8 cellular contexts compared by ENCODE assay signal in the genomic region with DNA sequence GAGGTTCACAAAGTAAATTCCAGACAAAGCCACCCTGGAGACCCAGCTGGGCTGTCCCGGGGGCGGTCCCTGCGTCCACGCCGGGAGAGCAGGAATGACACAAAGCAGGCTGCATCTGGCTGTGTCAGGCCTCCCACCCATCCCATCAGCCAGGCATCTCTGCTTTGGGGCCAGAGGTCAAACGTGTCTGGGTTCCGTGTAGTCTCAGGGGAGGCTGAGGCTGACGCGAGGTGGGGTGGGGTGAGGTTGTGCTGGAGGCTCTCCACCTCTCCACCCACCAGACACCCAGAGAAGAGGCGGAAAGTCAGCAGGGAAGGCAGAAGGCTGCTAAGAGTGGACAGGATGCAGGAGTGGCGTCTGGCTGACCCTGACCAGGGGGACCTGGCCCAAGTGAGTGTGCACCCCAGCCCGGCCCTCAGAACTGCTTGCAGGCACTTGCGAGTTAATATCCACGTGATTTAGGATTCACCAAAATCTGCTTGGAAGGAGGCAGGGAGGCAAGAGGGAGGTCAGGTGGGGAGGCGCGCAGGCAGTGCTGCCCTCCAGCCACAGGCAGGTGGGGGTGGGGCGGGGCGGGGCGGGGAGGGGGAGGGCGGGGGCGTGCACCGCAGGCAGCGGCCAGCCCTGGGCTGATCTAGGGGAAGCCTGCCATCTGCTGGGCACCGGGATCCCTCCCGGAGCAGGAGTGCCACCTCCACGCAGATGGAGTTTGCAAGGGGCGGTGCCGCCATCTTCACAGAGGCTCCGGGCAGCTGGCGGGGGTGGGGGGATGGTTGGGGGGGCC. TPM values are rescaled to one million over a fixed set of nuclear protein-coding genes. Genes with fewer than 3 reads are reported as not detected.
DNase-seq lines count a peak whose midpoint lies in the region; ATAC-seq, FAIRE-seq and TF ChIP-seq lines count a peak whose summit lies in the region.

No MANE protein-coding gene starts in this region.

- peak; percentile 38 for FAIRE-seq in endothelial cell of umbilical vein (lab: Jason Lieb, UNC)

- no TSS peak for BruUV-seq in endothelial cell of umbilical vein (replicated peaks; lab: Mats Ljungman, UMichigan)

- peaks cover 0 to 38% (median 13%) of the 10 kb centered on the region in 11 experiments; a peak in 14 of 22 replicates for H4K20me1 ChIP-seq in BLaER1 treated with 17β-estradiol and CSF1 and Interleukin-3, amounts not matched to agents 10 nM and 100 nM
- no peaks in the 10 kb centered on the region for H4K20me1 ChIP-seq in endothelial cell of umbilical vein (replicated peaks; ENCODE audit: control insufficient read depth, extremely low read depth, insufficient read depth, low read length)

- TF ChIP-seq POLR2A in endothelial cell of umbilical vein (IDR thresholded peaks at IDR 0.05; ENCODE audit: low read depth, low read length), result no peak

- H3K9me3 ChIP-seq in BLaER1 treated with 17β-estradiol and CSF1 and Interleukin-3, amounts not matched to agents 10 nM and 100 nM (replicated peaks in 1 of 11), result no peaks in the 10 kb centered on the region
- H3K9me3 ChIP-seq in HUES48 (ENCODE audit: control insufficient read depth, insufficient read depth, low read length) (no peaks in the 10 kb centered on the region), endothelial cell of umbilical vein (replicated peaks; ENCODE audit: control insufficient read depth, insufficient read depth, low read length) (no peaks in the 10 kb centered on the region), mucosa of descending colon (no peaks in the 10 kb centered on the region)

- POLR2A ChIA-PET in endothelial cell of umbilical vein (lab: Charles Lee), result no interaction called here

- H3K9ac ChIP-seq in BLaER1 treated with 17β-estradiol and CSF1 and Interleukin-3, amounts not matched to agents 10 nM and 100 nM, result peak overlapping the region in 10 of 11 experiments; percentile 44 to 85 (median 80); a peak in 16 of 22 replicates
- H3K9ac ChIP-seq in HUES48 (ENCODE audit: low read depth, low read length) (no peak overlapping the region), endothelial cell of umbilical vein (replicated peaks; ENCODE audit: extremely low read depth, insufficient read depth, low read length) (no peak overlapping the region)

- DNase-seq in NOMO-1 treated with DMSO at 0.1 percent for 48 hours (lab: John Stamatoyannopoulos, UW; ENCODE audit: unreplicated experiment), result peak; percentile 72
- peak; percentile 44 for DNase-seq in activated CD8-positive, alpha-beta memory T cell treated with anti-CD3 and anti-CD28 coated beads, Interleukin-2, amount 50 U/mL, for 24 hours (ENCODE audit: extremely low read depth)
- DNase-seq in endothelial cell of umbilical vein (ENCODE audit: low read depth, low spot score), result peak; percentile 70
- DNase-seq in mucosa of descending colon, result peak; percentile 93 to 94 (median 93)
- peak; percentile 49 to 67 for DNase-seq in stimulated activated CD8-positive, alpha-beta memory T cell treated with anti-CD3 and anti-CD28 coated beads, Interleukin-4, amount 100 ng/mL, for 4 hours (ENCODE audit: low read depth in 2 of 2, low spot score in 1 of 2)

- H3K4me2 ChIP-seq in BLaER1 treated with 17β-estradiol and CSF1 and Interleukin-3, amounts not matched to agents 10 nM and 100 nM, result peak overlapping the region; percentile 82 to 100 (median 99)
- H3K4me2 ChIP-seq in endothelial cell of umbilical vein (ENCODE audit: insufficient read depth, low read length), result no peak overlapping the region

- dilution Hi-C loops in endothelial cell of umbilical vein (cut with MboI; ENCODE audit: extremely low pct_ligation_motif_present, low sequenced_read_pairs), result no loop called here

- ATAC-seq in mucosa of descending colon (peak; percentile 83), GM21526 (IDR thresholded peaks at IDR 0.05; ENCODE audit: low FRiP score, unreplicated experiment) (no peak)

- H3K4me3 ChIP-seq in BLaER1 treated with 17β-estradiol and CSF1 and Interleukin-3, amounts not matched to agents 10 nM and 100 nM, result peak overlapping the region; percentile 48 to 70 (median 60); a peak in 18 of 20 replicates
- peak overlapping the region; percentile 52; the same call in 1 of the 2 replicates for H3K4me3 ChIP-seq in HUES48 (ENCODE audit: low read depth, low read length)
- H3K4me3 ChIP-seq in endothelial cell of umbilical vein (replicated peaks in 1 of 3; ENCODE audit: insufficient read depth in 1 of 3, low read depth in 1 of 3, low read length in 3 of 3), result peak overlapping the region in 1 of 3 experiments; percentile 14
- H3K4me3 ChIP-seq in mucosa of descending colon, result no peak overlapping the region

- H3K27ac ChIP-seq in BLaER1 treated with 17β-estradiol and CSF1 and Interleukin-3, amounts not matched to agents 10 nM and 100 nM, result peak overlapping the region in 7 of 11 experiments; percentile 92 to 98 (median 96); a peak in 14 of 22 replicates
- H3K27ac ChIP-seq in HUES48 (ENCODE audit: low read depth, low read length), result no peak overlapping the region
- H3K27ac ChIP-seq in endothelial cell of umbilical vein (ENCODE audit: insufficient read depth, low read depth, low read length), result no peak overlapping the region

- intact Hi-C loops in endothelial cell of umbilical vein (cut with micrococcal nuclease), result loop anchor here (1.0 to 2.0 kb wide), 4 partner anchors 152 to 249 kb away; a partner anchor contains a TSS
- intact Hi-C loops in mucosa of descending colon (cut with DNase I, micrococcal nuclease), result loop anchor here (5.0 to 10.0 kb wide), 2 partner anchors 187 to 199 kb away; no protein-coding TSS in a partner anchor

- peaks cover 3% of the 10 kb centered on the region for H3K79me2 ChIP-seq in endothelial cell of umbilical vein (ENCODE audit: control insufficient read depth, insufficient read depth, low read length)

- TF ChIP-seq CTCF in endothelial cell of umbilical vein (IDR thresholded peaks at IDR 0.05; ENCODE audit: extremely low read depth in 1 of 2, insufficient read depth in 1 of 2, low read depth in 1 of 2, low read length in 2 of 2) (peak; percentile 24 to 79), mucosa of descending colon (IDR thresholded peaks at IDR 0.05) (peak; percentile 75)

- peaks cover 60 to 97% (median 91%) of the 10 kb centered on the region in 10 experiments for H3K4me1 ChIP-seq in BLaER1 treated with 17β-estradiol and CSF1 and Interleukin-3, amounts not matched to agents 10 nM and 100 nM
- H3K4me1 ChIP-seq in HUES48 (ENCODE audit: control insufficient read depth, insufficient read depth, low read length) (peaks cover 43% of the 10 kb centered on the region), endothelial cell of umbilical vein (ENCODE audit: control insufficient read depth, extremely low read depth, insufficient read depth, low read length) (peaks cover 20% of the 10 kb centered on the region), mucosa of descending colon (ENCODE audit: low read depth) (peaks cover 63% of the 10 kb centered on the region)

- H3K9me1 ChIP-seq in endothelial cell of umbilical vein (replicated peaks; ENCODE audit: control insufficient read depth, extremely low read depth, insufficient read depth, low read length), result no peaks in the 10 kb centered on the region

- H2AFZ ChIP-seq in endothelial cell of umbilical vein (ENCODE audit: low read depth, low read length), result no peak overlapping the region

- H3K27me3 ChIP-seq in BLaER1 treated with 17β-estradiol and CSF1 and Interleukin-3, amounts not matched to agents 10 nM and 100 nM, result peaks cover 0 to 36% (median 17%) of the 10 kb centered on the region in 11 experiments; a peak in 14 of 22 replicates
- H3K27me3 ChIP-seq in HUES48 (ENCODE audit: control insufficient read depth, insufficient read depth, low read length) (no peaks in the 10 kb centered on the region), endothelial cell of umbilical vein (ENCODE audit: control insufficient read depth in 2 of 2, insufficient read depth in 2 of 2, low read length in 2 of 2) (no peaks in the 10 kb centered on the region)

- H3K36me3 ChIP-seq in BLaER1 treated with 17β-estradiol and CSF1 and Interleukin-3, amounts not matched to agents 10 nM and 100 nM, result no peaks in the 10 kb centered on the region
- H3K36me3 ChIP-seq in HUES48 (ENCODE audit: control insufficient read depth, insufficient read depth, low read length), result no peaks in the 10 kb centered on the region
- no peaks in the 10 kb centered on the region for H3K36me3 ChIP-seq in endothelial cell of umbilical vein (ENCODE audit: control insufficient read depth in 2 of 2, extremely low read depth in 1 of 2, insufficient read depth in 2 of 2, low read length in 2 of 2)
- no peaks in the 10 kb centered on the region for H3K36me3 ChIP-seq in mucosa of descending colon (ENCODE audit: low read depth)

- CTCF ChIA-PET in endothelial cell of umbilical vein (lab: Charles Lee), result interaction anchor here (0.8 to 3.0 kb wide), 8 partner anchors 15 to 250 kb away, joined by 3 to 21 read pairs (median 5); no protein-coding TSS in a partner anchor

TF ChIP-seq in endothelial cell of umbilical vein, 7 proteins besides CTCF, POLR2A, EP300 and RAD21 (continues in another document):
- TF ChIP-seq POLR2AphosphoS5 (IDR thresholded peaks at IDR 0.05; ENCODE audit: insufficient read depth, low read depth, low read length) (no peak), GATA2 (IDR thresholded peaks at IDR 0.05; ENCODE audit: insufficient read depth, insufficient read length, low read depth, low read length) (no peak)
- TF ChIP-seq, protein P1, sequence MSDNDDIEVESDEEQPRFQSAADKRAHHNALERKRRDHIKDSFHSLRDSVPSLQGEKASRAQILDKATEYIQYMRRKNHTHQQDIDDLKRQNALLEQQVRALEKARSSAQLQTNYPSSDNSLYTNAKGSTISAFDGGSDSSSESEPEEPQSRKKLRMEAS (IDR thresholded peaks at IDR 0.05; ENCODE audit: insufficient read depth, insufficient read length), result no peak

RNA-seq across cellular contexts. Expression of a gene that starts 44.3 kb away (rescaled TPM):
- total RNA-seq in endothelial cell of umbilical vein (48.6 and 50.9 TPM in 2 replicates), mucosa of descending colon (10 to 100 TPM; 10.9 to 23.4 (median 22.1) TPM)
- polyA plus RNA-seq in endothelial cell of umbilical vein, result 11.8 and 12.9 TPM in 2 replicates
- 17.0 and 18.8 TPM in 2 replicates for polyA plus RNA-seq in endothelial cell of umbilical vein (2011; cell fraction: cytosol; rRNA removed)
- 27.8 and 33.2 TPM in 2 replicates for polyA plus RNA-seq in endothelial cell of umbilical vein (2011; cell fraction: nucleus; rRNA removed)
- 42.3 and 56.7 TPM in 2 replicates for polyA plus RNA-seq in endothelial cell of umbilical vein (2012)
- polyA minus RNA-seq in endothelial cell of umbilical vein, result 39.8 and 45.3 TPM in 2 replicates
- polyA minus RNA-seq in endothelial cell of umbilical vein (2011; cell fraction: cytosol; rRNA and poly(A)+ RNA removed), result 3.7 TPM
- 20.3 and 27.9 TPM in 2 replicates for polyA minus RNA-seq in endothelial cell of umbilical vein (2011; cell fraction: nucleus; rRNA and poly(A)+ RNA removed)

RNA-seq across cellular contexts. Expression of a gene that starts 45.1 kb away (rescaled TPM):
- total RNA-seq in endothelial cell of umbilical vein, result 4.1 and 5.5 TPM in 2 replicates
- 1.1 and 1.4 TPM in 2 replicates for polyA plus RNA-seq in endothelial cell of umbilical vein
- polyA plus RNA-seq in endothelial cell of umbilical vein (2011; cell fraction: cytosol; rRNA removed), result 1.0 and 1.2 TPM in 2 replicates
- 8.6 and 9.7 TPM in 2 replicates for polyA plus RNA-seq in endothelial cell of umbilical vein (2011; cell fraction: nucleus; rRNA removed)
- 2.0 and 2.3 TPM in 2 replicates for polyA plus RNA-seq in endothelial cell of umbilical vein (2012)
- 0.42 and 2.1 TPM in 2 replicates for polyA minus RNA-seq in endothelial cell of umbilical vein
- polyA minus RNA-seq in endothelial cell of umbilical vein (2011; cell fraction: cytosol; rRNA and poly(A)+ RNA removed), result 1.3 TPM
- polyA minus RNA-seq in endothelial cell of umbilical vein (2011; cell fraction: nucleus; rRNA and poly(A)+ RNA removed), result 2.7 and 4.1 TPM in 2 replicates
- total RNA-seq in mucosa of descending colon, result 1 to 10 TPM; 2.1 to 5.9 (median 2.7) TPM

Comparison
In these comparisons a context has a peak if more than half of its experiments do, and no peak if none do; other contexts are left out.
1. H3K27ac ChIP-seq: peak in BLaER1 treated with 17β-estradiol and CSF1 and Interleukin-3, amounts not matched to agents 10 nM and 100 nM (7 of 11); none in HUES48 (single experiment) and endothelial cell of umbilical vein (single experiment).
2. H3K9ac ChIP-seq: peak in BLaER1 treated with 17β-estradiol and CSF1 and Interleukin-3, amounts not matched to agents 10 nM and 100 nM (10 of 11); none in HUES48 (single experiment) and endothelial cell of umbilical vein (single experiment).
3. Peak in every context shown above with its lines, with median percentiles within 50 percentile points of each other: DNase-seq.